Comparison of ENCODE assay signal across 22 cellular contexts in genomic region chr6:79430913-79431312, GRCh38.
DNase-seq lines count a peak whose midpoint lies in the region; ATAC-seq and TF ChIP-seq lines count a peak whose summit lies in the region.
"Had no signal": no experiment of that assay in that cellular context is flagged by ENCODE, and none has a peak within 500 bp of the region (broad histone marks: within the 10 kb centered on the region; RNA-seq: fewer than 3 reads in every experiment).

No MANE protein-coding gene starts in this region.

- H3K4me1 ChIP-seq in HEK293 (ENCODE audit: control insufficient read depth, insufficient read depth, low read length) = no peaks in the 10 kb centered on the region

- H3K27me3 Mint-ChIP-seq in activated naive CD8-positive, alpha-beta T cell treated with anti-CD3 and anti-CD28 coated beads for 36 hours = peaks cover 2% of the 10 kb centered on the region

- H3K27ac Mint-ChIP-seq in activated naive CD8-positive, alpha-beta T cell treated with anti-CD3 and anti-CD28 coated beads for 36 hours = no peak overlapping the region

- no peak overlapping the region for H3K4me3 Mint-ChIP-seq in activated naive CD8-positive, alpha-beta T cell treated with anti-CD3 and anti-CD28 coated beads for 36 hours

- no peak for ATAC-seq in GM21786 (IDR thresholded peaks at IDR 0.05; ENCODE audit: unreplicated experiment)
- ATAC-seq: Right ventricle myocardium inferior had no signal

- no peak overlapping the region for H3K4me3 ChIP-seq in HEK293 (ENCODE audit: low read depth, low read length)
- H3K4me3 ChIP-seq: GM23248, SJCRH30 had no signal

- H3K36me3 Mint-ChIP-seq in activated naive CD8-positive, alpha-beta T cell treated with anti-CD3 and anti-CD28 coated beads for 36 hours = no peaks in the 10 kb centered on the region

- H3K9me3 ChIP-seq in HEK293 (ENCODE audit: control insufficient read depth, insufficient read depth, low read depth, low read length) = no peaks in the 10 kb centered on the region
- H3K9me3 ChIP-seq: SJCRH30 had no signal

- CTCF ChIA-PET in HEK293 (lab: Yijun Ruan, JAX) = interaction anchor here (0.6 to 1.9 kb wide), 9 partner anchors 9 to 143 kb away, joined by 3 to 9 read pairs (median 4); no protein-coding TSS in a partner anchor

- no peaks in the 10 kb centered on the region for H3K9me3 Mint-ChIP-seq in activated naive CD8-positive, alpha-beta T cell treated with anti-CD3 and anti-CD28 coated beads for 36 hours

- H3K4me1 Mint-ChIP-seq in activated naive CD8-positive, alpha-beta T cell treated with anti-CD3 and anti-CD28 coated beads for 36 hours = no peaks in the 10 kb centered on the region

- POLR2A ChIA-PET in HEK293 (lab: Yijun Ruan, JAX) = interaction anchor here (0.8 kb wide), 1 partner anchor 353 kb away, joined by 3 read pairs; the partner anchor contains the start of gene PHIP

- H3K27ac ChIP-seq in HEK293 (ENCODE audit: extremely low read depth, low read depth, low read length) = no peak overlapping the region
- peak overlapping the region; percentile 11 for H3K27ac ChIP-seq in cingulate gyrus (ENCODE audit: low read depth, low read length)
- H3K27ac ChIP-seq: GM23248, SJCRH30 had no signal

- in situ Hi-C loops in ACHN (cut with HindIII; ENCODE audit: low pct_ligation_motif_present, low pct_unique_long_range_greater_than_20kb, low sequenced_read_pairs) = no loop called here

- DNase-seq in iPS-NIHi7 (ENCODE audit: extremely low spot score) (peak; percentile 37), retina (peak; percentile 30), ACHN (no peak)
- DNase-seq in activated naive CD4-positive, alpha-beta T cell treated with anti-CD3 and anti-CD28 coated beads, Interleukin-2, amount 50 U/mL, for 16 hours = no peak
- DNase-seq in activated naive CD8-positive, alpha-beta T cell treated with anti-CD3 and anti-CD28 coated beads for 36 hours = no peak
- DNase-seq: DMS153; GM23248; Karpas-422; NCI-H1092 treated with DMSO at 0.1 percent for 48 hours; NCI-H1436; NCI-H187; NCI-H2081 treated with DMSO at 0.1 percent for 48 hours; NCI-H2171 treated with DMSO at 0.1 percent for 48 hours; NCI-H446; NCI-H524 treated with DMSO at 0.1 percent for 48 hours; NCI-H774; NK-92 treated with Interleukin-12 subunit alpha and Interleukin-12 subunit beta, amount 100 ng/mL, for 24 hours; SJCRH30 had no signal

- H3K36me3 ChIP-seq in HEK293 (ENCODE audit: control insufficient read depth in 2 of 2, insufficient read depth in 1 of 2, low read length in 2 of 2) = no peaks in the 10 kb centered on the region
- H3K36me3 ChIP-seq: SJCRH30 had no signal

- no peak for TF ChIP-seq CTCF in HEK293 (tag by site-specific recombination; IDR thresholded peaks at IDR 0.05)

TF ChIP-seq in HEK293, 187 proteins besides CTCF, POLR2A, EP300 and RAD21:
- TF ChIP-seq TCF7L2 (IDR thresholded peaks at IDR 0.05; ENCODE audit: borderline replicate concordance, low read depth, low read length) (no peak), ZNF10 (tag by site-specific recombination; IDR thresholded peaks at IDR 0.05) (0 out of 2 replicates have a peak, but pooled peaks have one; percentile 14)
TF ChIP-seq in HEK293: peak in this region for 1.

Comparison
In these comparisons a context has a peak if more than half of its experiments do, and no peak if none do; other contexts are left out.
1. DNase-seq: peak in iPS-NIHi7 (single experiment) and retina (single experiment); none in activated naive CD4-positive, alpha-beta T cell treated with anti-CD3 and anti-CD28 coated beads, Interleukin-2, amount 50 U/mL, for 16 hours (single experiment), ACHN (single experiment) and activated naive CD8-positive, alpha-beta T cell treated with anti-CD3 and anti-CD28 coated beads for 36 hours (single experiment).